8 cellular contexts compared by ENCODE assay signal in genomic region chr13:28636677-28637317, GRCh38. TPM values are rescaled to one million over a fixed set of nuclear protein-coding genes. Genes with fewer than 3 reads are reported as not detected.
A peak's percentile ranks its signal among the peaks of the same experiment; 100 is the strongest.
DNase-seq lines count a peak whose midpoint lies in the region; ATAC-seq, FAIRE-seq and TF ChIP-seq lines count a peak whose summit lies in the region.

No MANE protein-coding gene starts in this region.

- H3K27ac ChIP-seq in endothelial cell of umbilical vein (ENCODE audit: insufficient read depth, low read depth, low read length) (no peak overlapping the region), tibial nerve (no peak overlapping the region)

- H3K4me1 Mint-ChIP-seq in activated CD8-positive, alpha-beta T cell treated with anti-CD3 and anti-CD28 coated beads for 36 hours (ENCODE audit: low read depth): peaks cover 16% of the 10 kb centered on the region

- no peak overlapping the region for H3K9ac ChIP-seq in endothelial cell of umbilical vein (replicated peaks; ENCODE audit: extremely low read depth, insufficient read depth, low read length)

- H3K4me3 ChIP-seq in endothelial cell of umbilical vein (replicated peaks in 1 of 3; ENCODE audit: insufficient read depth in 1 of 3, low read depth in 1 of 3, low read length in 3 of 3): no peak overlapping the region
- no peak overlapping the region for H3K4me3 ChIP-seq in tibial nerve

- FAIRE-seq in endothelial cell of umbilical vein (lab: Jason Lieb, UNC): peak; percentile 76

- TF ChIP-seq EP300 in tibial nerve (IDR thresholded peaks at IDR 0.05): peak in 1 of 2 donors; percentile 18

- TF ChIP-seq POLR2A in endothelial cell of umbilical vein (IDR thresholded peaks at IDR 0.05; ENCODE audit: low read depth, low read length): no peak
- TF ChIP-seq POLR2A in tibial nerve (IDR thresholded peaks at IDR 0.05): no peak

- no peaks in the 10 kb centered on the region for H4K20me1 ChIP-seq in endothelial cell of umbilical vein (replicated peaks; ENCODE audit: control insufficient read depth, extremely low read depth, insufficient read depth, low read length)

- H3K9me1 ChIP-seq in endothelial cell of umbilical vein (replicated peaks; ENCODE audit: control insufficient read depth, extremely low read depth, insufficient read depth, low read length): no peaks in the 10 kb centered on the region

- no peaks in the 10 kb centered on the region for H3K79me2 ChIP-seq in endothelial cell of umbilical vein (ENCODE audit: control insufficient read depth, insufficient read depth, low read length)

- H3K36me3 ChIP-seq in endothelial cell of umbilical vein (ENCODE audit: control insufficient read depth in 2 of 2, extremely low read depth in 1 of 2, insufficient read depth in 2 of 2, low read length in 2 of 2) (no peaks in the 10 kb centered on the region), tibial nerve (no peaks in the 10 kb centered on the region)

- H3K27me3 Mint-ChIP-seq in activated CD8-positive, alpha-beta T cell treated with anti-CD3 and anti-CD28 coated beads for 36 hours: peaks cover 3% of the 10 kb centered on the region

- no TSS peak for BruUV-seq in endothelial cell of umbilical vein (replicated peaks; lab: Mats Ljungman, UMichigan)

- intact Hi-C loops in activated CD8-positive, alpha-beta T cell treated with anti-CD3 and anti-CD28 coated beads for 36 hours (cut with micrococcal nuclease): loop anchor here (5.0 to 10.0 kb wide), 2 partner anchors 142 to 314 kb away; partner anchors contain the start of gene FLT1
- intact Hi-C loops in endothelial cell of umbilical vein (cut with micrococcal nuclease): loop anchor here (1.0 to 5.0 kb wide), 10 partner anchors 105 to 577 kb away; partner anchors contain the start of genes FLT1 and PAN3

- TF ChIP-seq CTCF in activated CD8-positive, alpha-beta T cell treated with anti-CD3 and anti-CD28 coated beads for 36 hours (IDR thresholded peaks at IDR 0.05): peak; percentile 80
- TF ChIP-seq CTCF in endothelial cell of umbilical vein (IDR thresholded peaks at IDR 0.05; ENCODE audit: extremely low read depth in 1 of 2, insufficient read depth in 1 of 2, low read depth in 1 of 2, low read length in 2 of 2) (peak; percentile 81 to 92), tibial nerve (IDR thresholded peaks at IDR 0.05) (peak; percentile 55 to 72 (median 69))

- peak overlapping the region; percentile 3 for H3K4me3 Mint-ChIP-seq in activated CD8-positive, alpha-beta T cell treated with anti-CD3 and anti-CD28 coated beads for 36 hours

- POLR2A ChIA-PET in activated CD8-positive, alpha-beta T cell treated with anti-CD3 and anti-CD28 coated beads for 36 hours (lab: Charles Lee): no interaction called here
- POLR2A ChIA-PET in endothelial cell of umbilical vein (lab: Charles Lee): no interaction called here

- H3K4me1 ChIP-seq in endothelial cell of umbilical vein (ENCODE audit: control insufficient read depth, extremely low read depth, insufficient read depth, low read length): peaks cover 18% of the 10 kb centered on the region
- peaks cover 0 to 7% (median 2%) of the 10 kb centered on the region in 4 donors for H3K4me1 ChIP-seq in tibial nerve

- peak; percentile 53 for ATAC-seq in HG02973 (IDR thresholded peaks at IDR 0.05; ENCODE audit: unreplicated experiment)
- peak; percentile 94 for ATAC-seq in activated CD8-positive, alpha-beta T cell treated with anti-CD3 and anti-CD28 coated beads for 36 hours

- no peaks in the 10 kb centered on the region for H3K27me3 ChIP-seq in endothelial cell of umbilical vein (ENCODE audit: control insufficient read depth in 2 of 2, insufficient read depth in 2 of 2, low read length in 2 of 2)
- H3K27me3 ChIP-seq in tibial nerve: no peaks in the 10 kb centered on the region

- no peak overlapping the region for H2AFZ ChIP-seq in endothelial cell of umbilical vein (ENCODE audit: low read depth, low read length)

- H3K4me2 ChIP-seq in endothelial cell of umbilical vein (ENCODE audit: insufficient read depth, low read length): no peak overlapping the region

- peak overlapping the region; percentile 11 for H3K27ac Mint-ChIP-seq in activated CD8-positive, alpha-beta T cell treated with anti-CD3 and anti-CD28 coated beads for 36 hours

- CTCF ChIA-PET in activated CD8-positive, alpha-beta T cell treated with anti-CD3 and anti-CD28 coated beads for 36 hours (lab: Charles Lee): interaction anchor here (0.6 to 2.2 kb wide), 8 partner anchors 11 to 312 kb away, joined by 3 to 16 read pairs (median 3); no protein-coding TSS in a partner anchor
- CTCF ChIA-PET in endothelial cell of umbilical vein (lab: Charles Lee): interaction anchor here (0.5 to 2.7 kb wide), 19 partner anchors 66 to 325 kb away, joined by 3 to 28 read pairs (median 4); no protein-coding TSS in a partner anchor

- dilution Hi-C loops in endothelial cell of umbilical vein (cut with MboI; ENCODE audit: extremely low pct_ligation_motif_present, low sequenced_read_pairs): no loop called here

- DNase-seq in activated gamma-delta T cell treated with Interleukin-2 at 50 U/mL for 16 hours: peak; percentile 14
- no peak for DNase-seq in activated gamma-delta T cell (lab: John Stamatoyannopoulos, UW)
- peak; percentile 50 for DNase-seq in NCI-H510A treated with DMSO at 0.1 percent for 48 hours (lab: John Stamatoyannopoulos, UW)
- DNase-seq in activated CD8-positive, alpha-beta T cell treated with anti-CD3 and anti-CD28 coated beads for 36 hours: peak; percentile 81
- DNase-seq in endothelial cell of umbilical vein (ENCODE audit: low read depth, low spot score): peak; percentile 85
- peak; percentile 70 for DNase-seq in myocyte (ENCODE audit: low read depth)
- peak in 1 of 2 donors; percentile 54 for DNase-seq in tibial nerve (ENCODE audit: low spot score in 2 of 2)

- WGBS in tibial nerve, 2 donors: 38 to 44% methylated on average over 10 of the region's 10 CpGs

- no peaks in the 10 kb centered on the region for H3K9me3 Mint-ChIP-seq in activated CD8-positive, alpha-beta T cell treated with anti-CD3 and anti-CD28 coated beads for 36 hours

- no peaks in the 10 kb centered on the region for H3K9me3 ChIP-seq in endothelial cell of umbilical vein (replicated peaks; ENCODE audit: control insufficient read depth, insufficient read depth, low read length)
- H3K9me3 ChIP-seq in tibial nerve: no peaks in the 10 kb centered on the region

- H3K36me3 Mint-ChIP-seq in activated CD8-positive, alpha-beta T cell treated with anti-CD3 and anti-CD28 coated beads for 36 hours (ENCODE audit: low read depth): no peaks in the 10 kb centered on the region

TF ChIP-seq in endothelial cell of umbilical vein, 7 proteins besides CTCF, POLR2A, EP300 and RAD21:
- TF ChIP-seq JUN (IDR thresholded peaks at IDR 0.05; ENCODE audit: borderline replicate concordance, insufficient read depth, insufficient read length, low read depth) (no peak), FOS (IDR thresholded peaks at IDR 0.05; ENCODE audit: borderline replicate concordance, insufficient read depth, low read length) (peak; percentile 15), GATA2 (IDR thresholded peaks at IDR 0.05; ENCODE audit: insufficient read depth, insufficient read length, low read depth, low read length) (no peak), EZH2 (IDR thresholded peaks at IDR 0.05; ENCODE audit: borderline replicate concordance, low read depth, low read length, severe bottlenecking) (no peak), MYC (IDR thresholded peaks at IDR 0.05; ENCODE audit: low read depth, low read length) (no peak), MAX (IDR thresholded peaks at IDR 0.05; ENCODE audit: insufficient read depth, insufficient read length) (no peak), POLR2AphosphoS5 (IDR thresholded peaks at IDR 0.05; ENCODE audit: insufficient read depth, low read depth, low read length) (no peak)

RNA-seq across cellular contexts. Expression of gene POMP, which starts 22.1 kb away (rescaled TPM):
- 100 to 1,000 TPM; 106 to 116 TPM for total RNA-seq in activated CD8-positive, alpha-beta T cell treated with anti-CD3 and anti-CD28 coated beads for 36 hours
- total RNA-seq in endothelial cell of umbilical vein (88.9 and 105 TPM in 2 replicates), myocyte (90.0 and 152 TPM in 2 replicates), tibial nerve (10 to 100 TPM; 37.5 to 60.3 (median 52.0) TPM)
- 18.9 and 27.0 TPM in 2 replicates for polyA plus RNA-seq in endothelial cell of umbilical vein
- 35.9 and 43.4 TPM in 2 replicates for polyA plus RNA-seq in endothelial cell of umbilical vein (2011; cell fraction: cytosol; rRNA removed)
- 16.1 and 21.2 TPM in 2 replicates for polyA plus RNA-seq in endothelial cell of umbilical vein (2011; cell fraction: nucleus; rRNA removed)
- 147 and 198 TPM in 2 replicates for polyA plus RNA-seq in endothelial cell of umbilical vein (2012)
- 19.4 and 27.4 TPM in 2 replicates for polyA minus RNA-seq in endothelial cell of umbilical vein
- polyA minus RNA-seq in endothelial cell of umbilical vein (2011; cell fraction: cytosol; rRNA and poly(A)+ RNA removed): 18.1 TPM
- 9.2 and 15.1 TPM in 2 replicates for polyA minus RNA-seq in endothelial cell of umbilical vein (2011; cell fraction: nucleus; rRNA and poly(A)+ RNA removed)
- 124 TPM for polyA plus RNA-seq in myocyte (2012)
